12 cellular contexts compared by ENCODE assay signal in genomic region chr2:118841828-118842461, GRCh38. TPM values are rescaled to one million over a fixed set of nuclear protein-coding genes. Genes with fewer than 3 reads are reported as not detected.
DNase-seq lines count a peak whose midpoint lies in the region; ATAC-seq, FAIRE-seq and TF ChIP-seq lines count a peak whose summit lies in the region.
"Had no signal": no experiment of that assay in that cellular context is flagged by ENCODE, and none has a peak within 500 bp of the region (broad histone marks: within the 10 kb centered on the region; RNA-seq: fewer than 3 reads in every experiment).

No MANE protein-coding gene starts in this region.

- H2AFZ ChIP-seq in HepG2 (ENCODE audit: low read length): no peak overlapping the region

- TF ChIP-seq EP300 in HepG2 (IDR thresholded peaks at IDR 0.05; ENCODE audit: low read depth in 2 of 2, low read length in 2 of 2) (no peak), HepG2 (CRISPR knock-in tag; IDR thresholded peaks at IDR 0.05; ENCODE audit: borderline replicate concordance) (no peak)

- H3K4me1 ChIP-seq in HepG2 (ENCODE audit: insufficient read depth, low read length): no peaks in the 10 kb centered on the region
- peaks cover 7 to 46% (median 36%) of the 10 kb centered on the region in 6 donors for H3K4me1 ChIP-seq in spleen

- H3K27me3 ChIP-seq in HepG2 (ENCODE audit: control insufficient read depth in 1 of 2, insufficient read depth in 2 of 2, low read length in 2 of 2) (peaks cover 20 to 70% of the 10 kb centered on the region in 2 experiments), spleen (replicated peaks in 1 of 7) (peaks cover 17 to 100% (median 98%) of the 10 kb centered on the region in 7 donors)

- H3K4me2 ChIP-seq in HepG2 (ENCODE audit: low read depth, low read length): no peak overlapping the region

- intact Hi-C loops in activated CD4-positive, alpha-beta T cell treated with anti-CD3 and anti-CD28 coated beads for 36 hours (cut with DNase I, micrococcal nuclease): no loop called here
- intact Hi-C loops in HepG2 (cut with micrococcal nuclease; ENCODE audit: unreplicated experiment): no loop called here
- intact Hi-C loops in spleen (cut with DNase I; ENCODE audit: low total_unique reads): no loop called here

- H3K4me3 ChIP-seq in HepG2 (replicated peaks in 1 of 3; ENCODE audit: insufficient read depth in 1 of 3, low read depth in 2 of 3, low read length in 3 of 3) (no peak overlapping the region), spleen (peak overlapping the region in 7 of 8 donors; percentile 15 to 57 (median 30))

- TF ChIP-seq POLR2A in HepG2 (IDR thresholded peaks at IDR 0.05; ENCODE audit: insufficient read depth in 1 of 2, low read depth in 2 of 2, low read length in 2 of 2) (no peak), spleen (IDR thresholded peaks at IDR 0.05) (no peak)

- DNase-seq in activated CD4-positive, alpha-beta T cell treated with anti-CD3 and anti-CD28 coated beads for 36 hours: no peak
- DNase-seq in activated CD4-positive, alpha-beta T cell treated with anti-CD3 and anti-CD28 coated beads for 4 hours: no peak
- DNase-seq in activated naive CD8-positive, alpha-beta T cell treated with anti-CD3 and anti-CD28 coated beads, Interleukin-2, amount 10 ng/mL, durations not matched to agents 7 days and 5 days: peak; percentile 34
- DNase-seq in HepG2 (ENCODE audit: low spot score): no peak
- peak; percentile 63 for DNase-seq in spleen
- no peak for DNase-seq in mesenteric fat pad (ENCODE audit: low spot score)
- no peak for DNase-seq in NCI-H2171 treated with DMSO at 0.1 percent for 48 hours (lab: John Stamatoyannopoulos, UW)
- DNase-seq in NCI-H146 treated with DMSO at 0.1 percent for 48 hours (lab: John Stamatoyannopoulos, UW; ENCODE audit: unreplicated experiment): no peak
- DNase-seq: dermis blood vessel endothelial cell, NCI-H1092 had no signal

- ATAC-seq in activated CD4-positive, alpha-beta T cell treated with anti-CD3 and anti-CD28 coated beads for 36 hours: no peak
- no peak for ATAC-seq in activated naive CD8-positive, alpha-beta T cell treated with anti-CD3 and anti-CD28 coated beads, Interleukin-2, amount 10 ng/mL, durations not matched to agents 7 days and 5 days (ENCODE audit: low read depth)
- ATAC-seq in HepG2: no peak

- peaks cover 77% of the 10 kb centered on the region for H3K27me3 Mint-ChIP-seq in activated CD4-positive, alpha-beta T cell treated with anti-CD3 and anti-CD28 coated beads for 36 hours
- peaks cover 82% of the 10 kb centered on the region for H3K27me3 Mint-ChIP-seq in activated naive CD8-positive, alpha-beta T cell treated with anti-CD3 and anti-CD28 coated beads, Interleukin-2, amount 10 ng/mL, durations not matched to agents 7 days and 5 days

- no peaks in the 10 kb centered on the region for H4K20me1 ChIP-seq in HepG2 (ENCODE audit: insufficient read depth, low read length)

- H3K27ac Mint-ChIP-seq in activated CD4-positive, alpha-beta T cell treated with anti-CD3 and anti-CD28 coated beads for 36 hours: no peak overlapping the region
- H3K27ac Mint-ChIP-seq in activated naive CD8-positive, alpha-beta T cell treated with anti-CD3 and anti-CD28 coated beads, Interleukin-2, amount 10 ng/mL, durations not matched to agents 7 days and 5 days: no peak overlapping the region

- H3K4me3 Mint-ChIP-seq in activated CD4-positive, alpha-beta T cell treated with anti-CD3 and anti-CD28 coated beads for 36 hours: peak overlapping the region; percentile 68
- peak overlapping the region; percentile 28 for H3K4me3 Mint-ChIP-seq in activated naive CD8-positive, alpha-beta T cell treated with anti-CD3 and anti-CD28 coated beads, Interleukin-2, amount 10 ng/mL, durations not matched to agents 7 days and 5 days

- H3K9me3 ChIP-seq in HepG2 (ENCODE audit: low read length) (no peaks in the 10 kb centered on the region), spleen (no peaks in the 10 kb centered on the region)

- CTCF ChIA-PET in activated CD4-positive, alpha-beta T cell treated with anti-CD3 and anti-CD28 coated beads for 36 hours (lab: Charles Lee): interaction anchor here (0.5 kb wide), 1 partner anchor 75 kb away, joined by 3 read pairs; no protein-coding TSS in a partner anchor
- CTCF ChIA-PET in HepG2 (lab: Yijun Ruan, JAX; ENCODE audit: low intra/inter-chr PET ratio, low total read pairs): no interaction called here

- 77% methylated on average over 46 of the region's 47 CpGs for WGBS in HepG2 (ENCODE audit: low lambda C conversion rate)
- WGBS in spleen, 5 donors: 4 to 7% (median 5%) methylated on average over 31 to 47 of the region's 47 CpGs

- no peaks in the 10 kb centered on the region for H3K9me3 Mint-ChIP-seq in activated CD4-positive, alpha-beta T cell treated with anti-CD3 and anti-CD28 coated beads for 36 hours (ENCODE audit: low read depth)
- no peaks in the 10 kb centered on the region for H3K9me3 Mint-ChIP-seq in activated naive CD8-positive, alpha-beta T cell treated with anti-CD3 and anti-CD28 coated beads, Interleukin-2, amount 10 ng/mL, durations not matched to agents 7 days and 5 days

- no TSS peak for BruUV-seq in HepG2 (replicated peaks; lab: Mats Ljungman, UMichigan)

- H3K4me1 Mint-ChIP-seq in activated CD4-positive, alpha-beta T cell treated with anti-CD3 and anti-CD28 coated beads for 36 hours: peaks cover 27% of the 10 kb centered on the region
- H3K4me1 Mint-ChIP-seq in activated naive CD8-positive, alpha-beta T cell treated with anti-CD3 and anti-CD28 coated beads, Interleukin-2, amount 10 ng/mL, durations not matched to agents 7 days and 5 days: peaks cover 2% of the 10 kb centered on the region

- POLR2A ChIA-PET in activated CD4-positive, alpha-beta T cell treated with anti-CD3 and anti-CD28 coated beads for 36 hours (lab: Charles Lee): no interaction called here
- POLR2A ChIA-PET in activated naive CD8-positive, alpha-beta T cell treated with anti-CD3 and anti-CD28 coated beads, Interleukin-2, amount 10 ng/mL, durations not matched to agents 7 days and 5 days (lab: Charles Lee): no interaction called here
- POLR2A ChIA-PET in HepG2 (lab: Yijun Ruan, JAX): no interaction called here

- in situ Hi-C loops in HepG2 (cut with HindIII; ENCODE audit: extremely low pct_ligation_motif_present, low pct_unique_long_range_greater_than_20kb): no loop called here

- no peak for FAIRE-seq in HepG2 (lab: Jason Lieb, UNC)
- FAIRE-seq: keratinocyte had no signal

- H3K27ac ChIP-seq in HepG2 (ENCODE audit: extremely low read length, insufficient read depth, low read length) (no peak overlapping the region), spleen (no peak overlapping the region)

- H3K36me3 ChIP-seq in HepG2 (replicated peaks in 1 of 2; ENCODE audit: control insufficient read depth in 1 of 2, insufficient read depth in 2 of 2, low read length in 2 of 2): no peaks in the 10 kb centered on the region; a peak in 1 of 5 replicates
- H3K36me3 ChIP-seq in spleen: no peaks in the 10 kb centered on the region

- no peak overlapping the region for H3K9ac ChIP-seq in HepG2 (ENCODE audit: insufficient read depth, low read depth, low read length)

- TF ChIP-seq RAD21 in HepG2 (CRISPR knock-in tag; IDR thresholded peaks at IDR 0.05): no peak

- TF ChIP-seq CTCF in HepG2 (CRISPR knock-in tag; IDR thresholded peaks at IDR 0.05) (no peak), spleen (IDR thresholded peaks at IDR 0.05 in 8 of 11, conservative IDR thresholded peaks at IDR 0.05 in 3 of 11) (no peak)

- no peaks in the 10 kb centered on the region for H3K79me2 ChIP-seq in HepG2 (ENCODE audit: insufficient read depth, low read length)

- H3K36me3 Mint-ChIP-seq in activated CD4-positive, alpha-beta T cell treated with anti-CD3 and anti-CD28 coated beads for 36 hours (ENCODE audit: low read depth): no peaks in the 10 kb centered on the region
- peaks cover 4% of the 10 kb centered on the region for H3K36me3 Mint-ChIP-seq in activated naive CD8-positive, alpha-beta T cell treated with anti-CD3 and anti-CD28 coated beads, Interleukin-2, amount 10 ng/mL, durations not matched to agents 7 days and 5 days

TF ChIP-seq in HepG2, 621 proteins besides CTCF, POLR2A, EP300 and RAD21:
- no peak for TF ChIP-seq SMC3 (IDR thresholded peaks at IDR 0.05; ENCODE audit: low read length)
- peak; percentile 18 for TF ChIP-seq HNRNPLL (IDR thresholded peaks at IDR 0.05; ENCODE audit: low read depth, low read length, poor library complexity, severe bottlenecking)
- no peak for TF ChIP-seq AGO1 (IDR thresholded peaks at IDR 0.05; ENCODE audit: low read depth, low read length, poor library complexity, severe bottlenecking)

RNA-seq across cellular contexts. Expression of gene EN1, which starts 5.5 kb away (rescaled TPM):
- total RNA-seq in activated CD4-positive, alpha-beta T cell treated with anti-CD3 and anti-CD28 coated beads for 36 hours: not detected
- total RNA-seq in activated naive CD8-positive, alpha-beta T cell treated with anti-CD3 and anti-CD28 coated beads, Interleukin-2, amount 10 ng/mL, durations not matched to agents 7 days and 5 days: not detected
- total RNA-seq in HepG2 (2016; rRNA removed; fragmentation: Illumina TruSeq; extraction: Trizol) (not detected in 2 replicates), spleen (not detected), mesenteric fat pad (4.4 TPM)
- total RNA-seq in HepG2 (2016; cell fraction: cytosol; rRNA removed; fragmentation: Illumina TruSeq; extraction: Trizol; ENCODE audit: low read depth): not detected in 2 replicates
- not detected in 2 replicates for total RNA-seq in HepG2 (2016; cell fraction: insoluble cytoplasmic fraction; rRNA removed; fragmentation: Illumina TruSeq; extraction: Trizol)
- not detected in 2 replicates for total RNA-seq in HepG2 (2016; cell fraction: membrane; rRNA removed; fragmentation: Illumina TruSeq; extraction: Trizol)
- total RNA-seq in HepG2 (2016; cell fraction: nucleus; rRNA removed; fragmentation: Illumina TruSeq; extraction: Trizol): not detected in 2 replicates
- polyA plus RNA-seq in HepG2 (2011; rRNA removed) (not detected in 2 replicates), spleen (not detected)
- not detected in 2 replicates for polyA plus RNA-seq in HepG2 (2011; cell fraction: cytosol; rRNA removed)
- polyA plus RNA-seq in HepG2 (2011; cell fraction: nucleus; rRNA removed): not detected in 2 replicates
- polyA plus RNA-seq in HepG2 (2012): not detected in 2 replicates
- polyA plus RNA-seq in HepG2 (2016; cell fraction: cytosol; fragmentation: Illumina TruSeq; extraction: Trizol; ENCODE audit: low read depth): not detected in 2 replicates
- not detected in 2 replicates for polyA plus RNA-seq in HepG2 (2016; cell fraction: insoluble cytoplasmic fraction; fragmentation: Illumina TruSeq; extraction: Trizol; ENCODE audit: low read depth)
- not detected in 2 replicates for polyA plus RNA-seq in HepG2 (2016; cell fraction: membrane; fragmentation: Illumina TruSeq; extraction: Trizol; ENCODE audit: low read depth)
- not detected in 2 replicates for polyA plus RNA-seq in HepG2 (2016; cell fraction: nucleus; fragmentation: Illumina TruSeq; extraction: Trizol; ENCODE audit: insufficient read depth, low read depth)
- not detected in 2 replicates for polyA minus RNA-seq in HepG2 (2011; rRNA and poly(A)+ RNA removed; ENCODE audit: low replicate concordance)
- polyA minus RNA-seq in HepG2 (2011; cell fraction: cytosol; rRNA and poly(A)+ RNA removed): not detected in 2 replicates
- not detected in 2 replicates for polyA minus RNA-seq in HepG2 (2011; cell fraction: nucleus; rRNA and poly(A)+ RNA removed)
- total RNA-seq: dermis blood vessel endothelial cell, RPMI7951 had no signal

Comparison
In these comparisons a context has a peak if more than half of its experiments do, and no peak if none do; other contexts are left out.
1. DNase-seq: peak in activated naive CD8-positive, alpha-beta T cell treated with anti-CD3 and anti-CD28 coated beads, Interleukin-2, amount 10 ng/mL, durations not matched to agents 7 days and 5 days (single experiment) and spleen (single experiment); none in activated CD4-positive, alpha-beta T cell treated with anti-CD3 and anti-CD28 coated beads for 36 hours (single experiment), activated CD4-positive, alpha-beta T cell treated with anti-CD3 and anti-CD28 coated beads for 4 hours (0 of 2), HepG2 (single experiment), mesenteric fat pad (single experiment), NCI-H2171 treated with DMSO at 0.1 percent for 48 hours (single experiment) and NCI-H146 treated with DMSO at 0.1 percent for 48 hours (single experiment).
2. H3K4me3 ChIP-seq: peak in spleen (7 of 8); none in HepG2 (0 of 3).